14 cellular contexts compared by ENCODE assay signal in genomic region chr18:13261658-13262357, GRCh38. TPM values are rescaled to one million over a fixed set of nuclear protein-coding genes. Genes with fewer than 3 reads are reported as not detected.
DNase-seq lines count a peak whose midpoint lies in the region; ATAC-seq and TF ChIP-seq lines count a peak whose summit lies in the region.
"Had no signal": no experiment of that assay in that cellular context is flagged by ENCODE, and none has a peak within 500 bp of the region (broad histone marks: within the 10 kb centered on the region; RNA-seq: fewer than 3 reads in every experiment).

No MANE protein-coding gene starts in this region.

- peak overlapping the region; percentile 46 to 50 for H3K27ac ChIP-seq in prostate gland
- H3K27ac ChIP-seq: WERI-Rb-1 had no signal

- H3K9me3 Mint-ChIP-seq in endothelial cell (ENCODE audit: unreplicated experiment), result no peaks in the 10 kb centered on the region
- H3K9me3 Mint-ChIP-seq: central memory CD8-positive, alpha-beta T cell had no signal

- H3K4me3 ChIP-seq in NB4 (ENCODE audit: low read depth, low read length) (no peak overlapping the region), prostate gland (no peak overlapping the region)

- H3K27me3 ChIP-seq in prostate gland (replicated peaks; ENCODE audit: insufficient read depth), result no peaks in the 10 kb centered on the region

- intact Hi-C loops in prostate gland (cut with DNase I), result loop anchor here (2.0 to 10.0 kb wide), 7 partner anchors 41 to 465 kb away; partner anchors contain the start of genes CEP192, FAM210A and RNMT

- TF ChIP-seq POLR2A in NB4 (IDR thresholded peaks at IDR 0.05; ENCODE audit: extremely low read depth, insufficient read length) (no peak), prostate gland (IDR thresholded peaks at IDR 0.05) (no peak)

- no peak for ATAC-seq in GM19328 (IDR thresholded peaks at IDR 0.05; ENCODE audit: unreplicated experiment)

- H3K36me3 Mint-ChIP-seq in endothelial cell (ENCODE audit: low read depth, unreplicated experiment), result no peaks in the 10 kb centered on the region

- H3K27me3 Mint-ChIP-seq in endothelial cell (ENCODE audit: unreplicated experiment), result peaks cover 9% of the 10 kb centered on the region

- H3K36me3 ChIP-seq in prostate gland, result no peaks in the 10 kb centered on the region
- H3K36me3 ChIP-seq: WERI-Rb-1 had no signal

- no peaks in the 10 kb centered on the region for H3K9me3 ChIP-seq in prostate gland

- DNase-seq in CD1c-positive myeloid dendritic cell (ENCODE audit: extremely low spot score) (peak; percentile 38), NB4 (ENCODE audit: low read depth) (peak; percentile 39), endothelial cell (ENCODE audit: low spot score) (no peak), prostate gland (ENCODE audit: low spot score) (no peak), GM03348 (ENCODE audit: low spot score) (no peak), retina (no peak), A172 (ENCODE audit: low spot score) (no peak)
- DNase-seq: activated gamma-delta T cell; NCI-H524; SHP77 treated with DMSO at 0.1 percent for 48 hours; stimulated activated CD4-positive, alpha-beta T cell treated with anti-CD3 and anti-CD28 coated beads, Interleukin-12 subunit alpha, Interleukin-12 subunit beta, amount 100 ng/mL, for 4 hours; WERI-Rb-1 had no signal

- peaks cover 38% of the 10 kb centered on the region for H3K4me1 Mint-ChIP-seq in endothelial cell (ENCODE audit: unreplicated experiment)

- H3K4me1 ChIP-seq in prostate gland (replicated peaks), result peaks cover 13% of the 10 kb centered on the region

- H3K27ac Mint-ChIP-seq in endothelial cell (ENCODE audit: unreplicated experiment), result peak overlapping the region; percentile 76

- no peak for TF ChIP-seq CTCF in NB4 (IDR thresholded peaks at IDR 0.05; ENCODE audit: low read depth, low read length)
- TF ChIP-seq CTCF in endothelial cell (IDR thresholded peaks at IDR 0.05; ENCODE audit: unreplicated experiment), result no peak
- no peak for TF ChIP-seq CTCF in prostate gland (IDR thresholded peaks at IDR 0.05)

- 85% methylated on average over 26 of the region's 26 CpGs for WGBS in prostate gland

- H3K4me3 Mint-ChIP-seq in endothelial cell (ENCODE audit: unreplicated experiment), result no peak overlapping the region
- H3K4me3 Mint-ChIP-seq: central memory CD8-positive, alpha-beta T cell had no signal

RNA-seq across cellular contexts. Expression of gene LDLRAD4, which starts 43.2 kb away (rescaled TPM):
- total RNA-seq in endothelial cell (ENCODE audit: unreplicated experiment), result 34.1 TPM
- 100 to 1,000 TPM in 1 of 2 donors, 10 to 100 TPM in 1; 59.9 to 107 TPM for total RNA-seq in prostate gland
- total RNA-seq in A172 (2014; rRNA removed; shearing (Covaris generic)), result 5.7 and 8.9 TPM in 2 replicates

Comparison
In these comparisons a context has a peak if more than half of its experiments do, and no peak if none do; other contexts are left out.
1. DNase-seq: peak in CD1c-positive myeloid dendritic cell (single experiment) and NB4 (single experiment); none in endothelial cell (single experiment), prostate gland (single experiment), GM03348 (single experiment), retina (single experiment) and A172 (single experiment).